20 cellular contexts compared by ENCODE assay signal in genomic region chrX:106734827-106735226, GRCh38. TPM values are rescaled to one million over a fixed set of nuclear protein-coding genes. Genes with fewer than 3 reads are reported as not detected.
DNase-seq lines count a peak whose midpoint lies in the region; ATAC-seq, FAIRE-seq and TF ChIP-seq lines count a peak whose summit lies in the region.
"Had no signal": no experiment of that assay in that cellular context is flagged by ENCODE, and none has a peak within 500 bp of the region (broad histone marks: within the 10 kb centered on the region; RNA-seq: fewer than 3 reads in every experiment).

No MANE protein-coding gene starts in this region.

- no peaks in the 10 kb centered on the region for H3K4me1 Mint-ChIP-seq in MCF 10A (ENCODE audit: insufficient read depth, unreplicated experiment)
- H3K4me1 Mint-ChIP-seq: IgD-negative memory B cell had no signal

- H3K36me3 ChIP-seq in mammary epithelial cell (ENCODE audit: insufficient read depth, low read length) (no peaks in the 10 kb centered on the region), bronchial epithelial cell (ENCODE audit: control insufficient read depth, insufficient read depth, low read length) (no peaks in the 10 kb centered on the region), mucosa of descending colon (ENCODE audit: low read depth) (no peaks in the 10 kb centered on the region)
- H3K36me3 ChIP-seq: BLaER1 had no signal

- H3K9me3 ChIP-seq in mammary epithelial cell (replicated peaks; ENCODE audit: insufficient read depth, low read length) (no peaks in the 10 kb centered on the region), mucosa of descending colon (no peaks in the 10 kb centered on the region)
- H3K9me3 ChIP-seq: BLaER1 had no signal

- peak overlapping the region; percentile 26 for H2AFZ ChIP-seq in mammary epithelial cell (ENCODE audit: low read depth, low read length)
- H2AFZ ChIP-seq: GM23338 had no signal

- no peak overlapping the region for H3K27ac Mint-ChIP-seq in MCF 10A (ENCODE audit: low read depth, unreplicated experiment)
- H3K27ac Mint-ChIP-seq: CD8-positive, alpha-beta T cell; GM23338; IgD-negative memory B cell had no signal

- FAIRE-seq in bronchial epithelial cell (lab: Jason Lieb, UNC) = peak; percentile 13
- FAIRE-seq: D721Med, GM12891, GM19239, H54, HTR-8/SVneo had no signal

- POLR2A ChIA-PET in MCF 10A (lab: Yijun Ruan, JAX) = no interaction called here

- BruUV-seq in mammary epithelial cell (replicated peaks; lab: Mats Ljungman, UMichigan) = no TSS peak
- BruUV-seq in MCF 10A (replicated peaks; lab: Mats Ljungman, UMichigan) = no TSS peak

- H3K4me1 ChIP-seq in mammary epithelial cell (ENCODE audit: insufficient read depth, low read length) (peaks cover 6% of the 10 kb centered on the region), mucosa of descending colon (ENCODE audit: low read depth) (no peaks in the 10 kb centered on the region)
- H3K4me1 ChIP-seq: BLaER1 had no signal

- no peak overlapping the region for H3K4me3 Mint-ChIP-seq in MCF 10A (ENCODE audit: unreplicated experiment)
- H3K4me3 Mint-ChIP-seq: CD8-positive, alpha-beta T cell; GM23338; IgD-negative memory B cell had no signal

- H3K4me3 ChIP-seq in mammary epithelial cell (replicated peaks in 1 of 3; ENCODE audit: insufficient read depth in 1 of 3, low read depth in 2 of 3, low read length in 3 of 3) (no peak overlapping the region), bronchial epithelial cell (ENCODE audit: low read depth, low read length) (no peak overlapping the region), mucosa of descending colon (no peak overlapping the region)
- H3K4me3 ChIP-seq: BLaER1, GM23338 had no signal

- H3K9me3 Mint-ChIP-seq in MCF 10A (ENCODE audit: unreplicated experiment) = no peaks in the 10 kb centered on the region
- H3K9me3 Mint-ChIP-seq: CD8-positive, alpha-beta T cell; GM23338; IgD-negative memory B cell had no signal

- H3K9ac ChIP-seq in mammary epithelial cell (ENCODE audit: insufficient read depth, low read length) = no peak overlapping the region
- H3K9ac ChIP-seq: BLaER1 had no signal

- dilution Hi-C loops in mammary epithelial cell (cut with HindIII; ENCODE audit: low sequenced_read_pairs) = no loop called here

- peaks cover 35% of the 10 kb centered on the region for H3K27me3 Mint-ChIP-seq in MCF 10A (ENCODE audit: insufficient read depth, unreplicated experiment)
- H3K27me3 Mint-ChIP-seq: IgD-negative memory B cell had no signal

- 29% methylated on average over 3 of the region's 3 CpGs for WGBS in mammary epithelial cell (ENCODE audit: low coverage, missing lambda C conversion rate)

- TF ChIP-seq CTCF in mammary epithelial cell (conservative IDR thresholded peaks at IDR 0.05 in 1 of 2, IDR thresholded peaks at IDR 0.05 in 1 of 2; ENCODE audit: extremely low read depth in 1 of 2, insufficient read depth in 1 of 2, low read depth in 1 of 2, low read length in 2 of 2) (no peak), MCF 10A (IDR thresholded peaks at IDR 0.05; ENCODE audit: unreplicated experiment) (no peak), bronchial epithelial cell (IDR thresholded peaks at IDR 0.05; ENCODE audit: insufficient read depth, low read length, severe bottlenecking) (no peak), mucosa of descending colon (IDR thresholded peaks at IDR 0.05) (no peak)

- CTCF ChIA-PET in mammary epithelial cell (lab: Charles Lee; ENCODE audit: low non-redundant PET) = no interaction called here
- CTCF ChIA-PET in MCF 10A (lab: Yijun Ruan, JAX) = no interaction called here

- no peaks in the 10 kb centered on the region for H4K20me1 ChIP-seq in mammary epithelial cell (ENCODE audit: insufficient read depth, low read length)
- H4K20me1 ChIP-seq: BLaER1 had no signal

- ATAC-seq in mucosa of descending colon (peak; percentile 57), left cardiac atrium (no peak)
- ATAC-seq: CD8-positive, alpha-beta T cell; GM23338 had no signal

- no peaks in the 10 kb centered on the region for H3K79me2 ChIP-seq in mammary epithelial cell (ENCODE audit: insufficient read depth, low read length)

- H3K4me2 ChIP-seq in mammary epithelial cell (ENCODE audit: insufficient read depth, low read depth, low read length) = peak overlapping the region; percentile 42
- H3K4me2 ChIP-seq: BLaER1, GM23338 had no signal

- intact Hi-C loops in mammary epithelial cell (cut with micrococcal nuclease) (no loop called here), MCF 10A (cut with micrococcal nuclease) (no loop called here), mucosa of descending colon (cut with DNase I, micrococcal nuclease) (no loop called here), left cardiac atrium (cut with DNase I) (no loop called here)

- no peaks in the 10 kb centered on the region for H3K36me3 Mint-ChIP-seq in MCF 10A (ENCODE audit: insufficient read depth, unreplicated experiment)
- H3K36me3 Mint-ChIP-seq: CD8-positive, alpha-beta T cell; IgD-negative memory B cell had no signal

- in situ Hi-C loops in mammary epithelial cell (cut with MboI; ENCODE audit: low sequenced_read_pairs in 2 of 2) = no loop called here

- no peak overlapping the region for H3K27ac ChIP-seq in mammary epithelial cell (ENCODE audit: insufficient read depth, low read depth, low read length)
- H3K27ac ChIP-seq: 22Rv1, BLaER1, HL-60 had no signal

- DNase-seq in mammary epithelial cell = no peak
- DNase-seq in MCF 10A (ENCODE audit: unreplicated experiment) = no peak
- no peak for DNase-seq in bronchial epithelial cell (ENCODE audit: low read depth)
- no peak for DNase-seq in mucosa of descending colon
- no peak for DNase-seq in C1 segment of cervical spinal cord (lab: John Stamatoyannopoulos, UW)
- no peak for DNase-seq in left cardiac atrium
- no peak for DNase-seq in NCI-H2171 treated with DMSO at 0.1 percent for 48 hours (lab: John Stamatoyannopoulos, UW)
- DNase-seq: CD8-positive, alpha-beta T cell; HCEC 1CT had no signal

- H3K27me3 ChIP-seq in mammary epithelial cell (ENCODE audit: insufficient read depth, low read length) (no peaks in the 10 kb centered on the region), bronchial epithelial cell (ENCODE audit: control insufficient read depth, insufficient read depth, low read length) (no peaks in the 10 kb centered on the region)

RNA-seq across cellular contexts. Expression of gene RNF128, which starts 8.3 kb away (rescaled TPM):
- total RNA-seq in mammary epithelial cell (10 to 100 TPM in 1 of 2 donors, 1 to 10 TPM in 1; 2.0 to 25.3 TPM), MCF 10A (2022) (0.09 and 0.17 TPM in 2 replicates), bronchial epithelial cell (21.0 and 32.1 TPM in 2 replicates), mucosa of descending colon (10 to 100 TPM; 13.5 to 51.5 (median 25.5) TPM), left cardiac atrium (1 to 10 TPM in 1 of 2 donors, under 1 TPM in 1; 0.74 to 1.1 TPM)
- 4.1 TPM for polyA plus RNA-seq in mammary epithelial cell
- polyA minus RNA-seq in mammary epithelial cell = 6.2 TPM
- total RNA-seq: A673; CD8-positive, alpha-beta T cell had no signal
- polyA plus RNA-seq: IgD-negative memory B cell had no signal
